13 cellular contexts compared by ENCODE assay signal in genomic region chr10:69965086-69965485, GRCh38.
"Had no signal": no experiment of that assay in that cellular context is flagged by ENCODE, and none has a peak within 500 bp of the region (broad histone marks: within the 10 kb centered on the region; RNA-seq: fewer than 3 reads in every experiment).

No MANE protein-coding gene starts in this region.

- H3K27me3 ChIP-seq: pancreas had no signal

- H3K9me3 Mint-ChIP-seq: activated naive CD8-positive, alpha-beta T cell treated with anti-CD3 and anti-CD28 coated beads, Interleukin-2, amount 10 ng/mL, durations not matched to agents 7 days and 5 days; activated T-helper 1 cell treated with anti-CD3 and anti-CD28 coated beads, Interleukin-12 subunit alpha, Interleukin-12 subunit beta, Interleukin-2, Interleukin-4 antibody, amounts not matched to agents 30 ng/mL and 10 ng/mL and 1 ng/mL, durations not matched to agents 14 hours and 24 hours and 36 hours; endodermal cell; stimulated activated effector memory CD8-positive, alpha-beta T cell treated with anti-CD3 and anti-CD28 coated beads, Interleukin-12 subunit alpha, Interleukin-12 subunit beta, amount 100 ng/mL, for 72 hours had no signal

- H3K36me3 Mint-ChIP-seq: activated naive CD8-positive, alpha-beta T cell treated with anti-CD3 and anti-CD28 coated beads, Interleukin-2, amount 10 ng/mL, durations not matched to agents 7 days and 5 days; brain; stimulated activated effector memory CD8-positive, alpha-beta T cell treated with anti-CD3 and anti-CD28 coated beads, Interleukin-12 subunit alpha, Interleukin-12 subunit beta, amount 100 ng/mL, for 72 hours had no signal

- H3K4me1 Mint-ChIP-seq: brain; stimulated activated effector memory CD8-positive, alpha-beta T cell treated with anti-CD3 and anti-CD28 coated beads, Interleukin-12 subunit alpha, Interleukin-12 subunit beta, amount 100 ng/mL, for 72 hours had no signal

- H3K4me3 ChIP-seq: gastroesophageal sphincter, heart right ventricle, pancreas had no signal

- DNase-seq: activated CD4-positive, alpha-beta T cell treated with anti-CD3 and anti-CD28 coated beads for 1 hour; activated CD4-positive, alpha-beta T cell treated with anti-CD3 and anti-CD28 coated beads, Interleukin-2, amount 50 U/mL, for 4 hours; activated naive CD8-positive, alpha-beta T cell treated with anti-CD3 and anti-CD28 coated beads, Interleukin-2, amount 10 ng/mL, durations not matched to agents 7 days and 5 days; endodermal cell; heart right ventricle; midbrain; T-helper 1 cell; T1000 had no signal

- ATAC-seq: gastroesophageal sphincter; heart right ventricle; pancreas; stimulated activated effector memory CD8-positive, alpha-beta T cell treated with anti-CD3 and anti-CD28 coated beads, Interleukin-12 subunit alpha, Interleukin-12 subunit beta, amount 100 ng/mL, for 72 hours had no signal

- H3K27ac ChIP-seq: gastroesophageal sphincter, heart right ventricle, pancreas had no signal

- H3K36me3 ChIP-seq: gastroesophageal sphincter, heart right ventricle, pancreas had no signal

- H3K4me1 ChIP-seq: gastroesophageal sphincter had no signal

- H3K9me3 ChIP-seq: gastroesophageal sphincter, heart right ventricle, pancreas had no signal

- H3K27ac Mint-ChIP-seq: activated naive CD8-positive, alpha-beta T cell treated with anti-CD3 and anti-CD28 coated beads, Interleukin-2, amount 10 ng/mL, durations not matched to agents 7 days and 5 days; activated T-helper 1 cell treated with anti-CD3 and anti-CD28 coated beads, Interleukin-12 subunit alpha, Interleukin-12 subunit beta, Interleukin-2, Interleukin-4 antibody, amounts not matched to agents 30 ng/mL and 10 ng/mL and 1 ng/mL, durations not matched to agents 14 hours and 24 hours and 36 hours; brain; endodermal cell; stimulated activated effector memory CD8-positive, alpha-beta T cell treated with anti-CD3 and anti-CD28 coated beads, Interleukin-12 subunit alpha, Interleukin-12 subunit beta, amount 100 ng/mL, for 72 hours had no signal

- H3K4me3 Mint-ChIP-seq: activated naive CD8-positive, alpha-beta T cell treated with anti-CD3 and anti-CD28 coated beads, Interleukin-2, amount 10 ng/mL, durations not matched to agents 7 days and 5 days; activated T-helper 1 cell treated with anti-CD3 and anti-CD28 coated beads, Interleukin-12 subunit alpha, Interleukin-12 subunit beta, Interleukin-2, Interleukin-4 antibody, amounts not matched to agents 30 ng/mL and 10 ng/mL and 1 ng/mL, durations not matched to agents 14 hours and 24 hours and 36 hours; brain; endodermal cell; stimulated activated effector memory CD8-positive, alpha-beta T cell treated with anti-CD3 and anti-CD28 coated beads, Interleukin-12 subunit alpha, Interleukin-12 subunit beta, amount 100 ng/mL, for 72 hours had no signal
